In genomic region chr7:147415991-147416390, GRCh38 we compare ENCODE assay signal across 21 cellular contexts.
"Had no signal": no experiment of that assay in that cellular context is flagged by ENCODE, and none has a peak within 500 bp of the region (broad histone marks: within the 10 kb centered on the region; RNA-seq: fewer than 3 reads in every experiment).

No MANE protein-coding gene starts in this region.

- H3K27ac ChIP-seq: ascending aorta, cardiac muscle cell, gastrocnemius medialis, heart left ventricle, neural progenitor cell, ovary, psoas muscle, skin epidermis, suprapubic skin, vagina had no signal

- H2AFZ ChIP-seq: neural progenitor cell had no signal

- H3K36me3 ChIP-seq: ascending aorta, cardiac muscle cell, gastrocnemius medialis, heart left ventricle, neural progenitor cell, ovary, suprapubic skin, vagina had no signal

- H3K9ac ChIP-seq: neural progenitor cell had no signal

- H3K4me3 ChIP-seq: ascending aorta, cardiac muscle cell, gastrocnemius medialis, heart left ventricle, mucosa of descending colon, neural progenitor cell, ovary, psoas muscle, skin epidermis, suprapubic skin, vagina had no signal

- ATAC-seq: activated CD8-positive, alpha-beta T cell treated with anti-CD3 and anti-CD28 coated beads, Interleukin-2, amount 10 ng/mL, durations not matched to agents 7 days and 5 days; effector memory CD8-positive, alpha-beta T cell; gastrocnemius medialis; heart left ventricle; left ventricle myocardium superior; mucosa of descending colon; naive thymus-derived CD4-positive, alpha-beta T cell; psoas muscle; right cardiac atrium had no signal

- DNase-seq: activated CD4-positive, alpha-beta T cell treated with anti-CD3 and anti-CD28 coated beads, Interleukin-2, amount 10 ng/mL, durations not matched to agents 24 days and 14 days; activated CD8-positive, alpha-beta T cell treated with anti-CD3 and anti-CD28 coated beads, Interleukin-2, amount 10 ng/mL, durations not matched to agents 7 days and 5 days; activated naive CD4-positive, alpha-beta T cell treated with Interleukin-2 at 50 U/mL for 16 hours; activated T-cell treated with anti-CD3 and anti-CD28 coated beads, Interleukin-2, amount 50 U/mL, for 24 hours; effector memory CD8-positive, alpha-beta T cell; gastrocnemius medialis; heart left ventricle; left ventricle myocardium superior; mucosa of descending colon; naive thymus-derived CD4-positive, alpha-beta T cell; ovary; psoas muscle; right cardiac atrium; stimulated activated CD4-positive, alpha-beta T cell treated with anti-CD3 and anti-CD28 coated beads, Interleukin-2, amount 100 ng/mL, for 48 hours; trophoblast cell had no signal

- H3K27me3 ChIP-seq: ascending aorta, cardiac muscle cell, gastrocnemius medialis, heart left ventricle, neural progenitor cell, ovary, suprapubic skin, vagina had no signal

- H3K4me2 ChIP-seq: neural progenitor cell had no signal

- H3K4me1 ChIP-seq: ascending aorta, gastrocnemius medialis, heart left ventricle, psoas muscle, vagina had no signal

- H3K9me3 ChIP-seq: ascending aorta, gastrocnemius medialis, ovary, psoas muscle, suprapubic skin, vagina had no signal
